ENCODE assay signal across 24 cellular contexts in the genomic region with DNA sequence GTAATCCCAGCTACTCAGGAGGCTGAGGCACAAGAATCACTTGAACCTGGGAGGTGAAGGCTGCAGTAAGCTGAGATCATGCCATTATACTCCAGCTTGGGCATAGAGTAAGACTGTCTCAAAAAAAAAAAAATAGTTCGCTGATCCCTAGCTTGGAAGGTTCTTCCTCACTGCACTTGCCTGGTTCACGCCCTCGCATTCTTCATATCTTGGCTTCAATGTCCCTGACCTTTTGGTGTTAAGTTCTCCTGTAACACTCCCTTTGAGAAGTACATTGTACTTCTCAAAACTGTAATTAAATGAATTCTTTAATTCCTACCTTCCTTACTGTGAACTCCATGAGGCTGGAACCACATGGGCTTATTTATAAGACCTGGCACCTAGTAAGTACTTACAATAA. TPM values are rescaled to one million over a fixed set of nuclear protein-coding genes. Genes with fewer than 3 reads are reported as not detected.
DNase-seq lines count a peak whose midpoint lies in the region; ATAC-seq and TF ChIP-seq lines count a peak whose summit lies in the region.
"Had no signal": no experiment of that assay in that cellular context is flagged by ENCODE, and none has a peak within 500 bp of the region (broad histone marks: within the 10 kb centered on the region; RNA-seq: fewer than 3 reads in every experiment).

No MANE protein-coding gene starts in this region.

- no peaks in the 10 kb centered on the region for H3K27me3 ChIP-seq in PC-9 (ENCODE audit: insufficient read depth, low read depth)
- H3K27me3 ChIP-seq: tibial artery had no signal

- peak; percentile 37 for ATAC-seq in esophagus mucosa
- ATAC-seq in sciatic nerve, result peak; percentile 63
- no peak for ATAC-seq in GM21515 (IDR thresholded peaks at IDR 0.05; ENCODE audit: unreplicated experiment)
- ATAC-seq: activated T-cell treated with anti-CD3 and anti-CD28 coated beads, Interleukin-2, amount 50 U/mL, for 4 hours had no signal

- no peaks in the 10 kb centered on the region for H3K9me3 Mint-ChIP-seq in immature natural killer cell
- H3K9me3 Mint-ChIP-seq: activated T-cell treated with anti-CD3 and anti-CD28 coated beads, Interleukin-2, amount 50 U/mL, for 4 hours had no signal

- TF ChIP-seq CTCF in HEK293 (tag by site-specific recombination; IDR thresholded peaks at IDR 0.05), result no peak
- TF ChIP-seq CTCF in PC-9 (conservative IDR thresholded peaks at IDR 0.05), result no peak

- DNase-seq in PC-9, result peak in 1 of 2 experiments; percentile 59
- DNase-seq in sciatic nerve (ENCODE audit: low spot score), result no peak
- DNase-seq in HUDEP-2 (lab: John Stamatoyannopoulos, UW; ENCODE audit: unreplicated experiment in 76 of 76), result no peak
- DNase-seq in immature natural killer cell, result no peak
- DNase-seq: activated CD4-positive, alpha-beta T cell treated with anti-CD3 and anti-CD28 coated beads, Interleukin-2, amount 50 U/mL, for 1 hour; activated T-cell treated with anti-CD3 and anti-CD28 coated beads, Interleukin-2, amount 50 U/mL, for 4 hours; cortex of kidney; DMS79; NCI-H146; NCI-H2227 treated with DMSO at 0.1 percent for 48 hours; occipital lobe; stimulated activated CD4-positive, alpha-beta T cell treated with anti-CD3 and anti-CD28 coated beads, Interleukin-4, amount 100 ng/mL, for 24 hours; stimulated activated CD8-positive, alpha-beta memory T cell treated with anti-CD3 and anti-CD28 coated beads, Interleukin-4, amount 100 ng/mL, for 48 hours; T1000; tibial artery had no signal

- H4K20me1 ChIP-seq in PC-9 (ENCODE audit: insufficient read depth), result no peaks in the 10 kb centered on the region

- H3K4me3 ChIP-seq in HEK293 (ENCODE audit: low read depth, low read length), result no peak overlapping the region
- H3K4me3 ChIP-seq in PC-9, result no peak overlapping the region
- H3K4me3 ChIP-seq: BLaER1, tibial artery had no signal

- H3K36me3 Mint-ChIP-seq in immature natural killer cell, result no peaks in the 10 kb centered on the region
- H3K36me3 Mint-ChIP-seq: activated naive CD8-positive, alpha-beta T cell had no signal

- intact Hi-C loops in PC-9 (cut with micrococcal nuclease; ENCODE audit: unreplicated experiment), result no loop called here
- intact Hi-C loops in sciatic nerve (cut with DNase I), result no loop called here

- peaks cover 8 to 13% (median 10%) of the 10 kb centered on the region in 3 donors for H3K27me3 Mint-ChIP-seq in immature natural killer cell (ENCODE audit: low read depth in 3 of 3)
- H3K27me3 Mint-ChIP-seq: activated naive CD8-positive, alpha-beta T cell; brain had no signal

- no TSS peak for BruUV-seq in PC-9 (replicated peaks; lab: Mats Ljungman, UMichigan)

- peaks cover 32 to 33% of the 10 kb centered on the region in 2 donors for H3K4me1 Mint-ChIP-seq in immature natural killer cell
- H3K4me1 Mint-ChIP-seq: mesothelial cell of epicardium had no signal

- H2AFZ ChIP-seq in PC-9, result no peak overlapping the region

- H3K36me3 ChIP-seq in HEK293 (ENCODE audit: control insufficient read depth in 2 of 2, insufficient read depth in 1 of 2, low read length in 2 of 2) (no peaks in the 10 kb centered on the region), PC-9 (ENCODE audit: low read depth) (no peaks in the 10 kb centered on the region)
- H3K36me3 ChIP-seq: BLaER1 had no signal

- H3K4me1 ChIP-seq in HEK293 (ENCODE audit: control insufficient read depth, insufficient read depth, low read length), result no peaks in the 10 kb centered on the region
- peaks cover 12% of the 10 kb centered on the region for H3K4me1 ChIP-seq in PC-9 (replicated peaks; ENCODE audit: insufficient read depth)

- H3K27ac Mint-ChIP-seq in immature natural killer cell, result peak overlapping the region in 2 of 6 donors; percentile 38 to 49
- H3K27ac Mint-ChIP-seq: activated naive CD8-positive, alpha-beta T cell; mesothelial cell of epicardium had no signal

- no peak overlapping the region for H3K4me3 Mint-ChIP-seq in immature natural killer cell
- H3K4me3 Mint-ChIP-seq: activated naive CD8-positive, alpha-beta T cell; activated T-cell treated with anti-CD3 and anti-CD28 coated beads, Interleukin-2, amount 50 U/mL, for 4 hours; brain; mesothelial cell of epicardium had no signal

- no peak overlapping the region for H3K4me2 ChIP-seq in PC-9
- H3K4me2 ChIP-seq: BLaER1 had no signal

- peaks cover 16% of the 10 kb centered on the region; the same call in 1 of the 2 replicates for H3F3A ChIP-seq in PC-9 (ENCODE audit: insufficient read depth, low read depth)

- H3K27ac ChIP-seq in HEK293 (ENCODE audit: extremely low read depth, low read depth, low read length) (no peak overlapping the region), PC-9 (peak overlapping the region; percentile 21)
- H3K27ac ChIP-seq: BLaER1, tibial artery had no signal

- POLR2A ChIA-PET in HEK293 (lab: Yijun Ruan, JAX) (interaction anchor here (1.3 kb wide), 1 partner anchor 12 kb away, joined by 3 read pairs; no protein-coding TSS in a partner anchor), PC-9 (lab: Charles Lee; ENCODE audit: unreplicated experiment) (interaction anchor here (0.6 kb wide), 3 partner anchors 9 to 130 kb away, joined by 4 to 7 read pairs (median 6); a partner anchor contains a TSS)

- no peaks in the 10 kb centered on the region for H3K79me2 ChIP-seq in PC-9 (ENCODE audit: low read depth)

- CTCF ChIA-PET in HEK293 (lab: Yijun Ruan, JAX), result interaction anchor here (1.4 kb wide), 1 partner anchor 10 kb away, joined by 5 read pairs; no protein-coding TSS in a partner anchor
- CTCF ChIA-PET in PC-9 (lab: Charles Lee), result interaction anchor here (0.6 kb wide), 1 partner anchor 17 kb away, joined by 4 read pairs; no protein-coding TSS in a partner anchor

- H3K9me2 ChIP-seq in PC-9 (ENCODE audit: insufficient read depth), result no peaks in the 10 kb centered on the region

- no peaks in the 10 kb centered on the region for H3K9me3 ChIP-seq in HEK293 (ENCODE audit: control insufficient read depth, insufficient read depth, low read depth, low read length)
- no peaks in the 10 kb centered on the region for H3K9me3 ChIP-seq in PC-9 (ENCODE audit: insufficient read depth, low read depth)
- H3K9me3 ChIP-seq: BLaER1, tibial artery had no signal

TF ChIP-seq in HEK293, 187 proteins besides CTCF, POLR2A, EP300 and RAD21:
- TF ChIP-seq ZNF510 (tag by site-specific recombination; IDR thresholded peaks at IDR 0.05; ENCODE audit: insufficient replicate concordance) (no peak), SP7 (tag by site-specific recombination; IDR thresholded peaks at IDR 0.05) (peak; percentile 74)
- TF ChIP-seq, protein P1, sequence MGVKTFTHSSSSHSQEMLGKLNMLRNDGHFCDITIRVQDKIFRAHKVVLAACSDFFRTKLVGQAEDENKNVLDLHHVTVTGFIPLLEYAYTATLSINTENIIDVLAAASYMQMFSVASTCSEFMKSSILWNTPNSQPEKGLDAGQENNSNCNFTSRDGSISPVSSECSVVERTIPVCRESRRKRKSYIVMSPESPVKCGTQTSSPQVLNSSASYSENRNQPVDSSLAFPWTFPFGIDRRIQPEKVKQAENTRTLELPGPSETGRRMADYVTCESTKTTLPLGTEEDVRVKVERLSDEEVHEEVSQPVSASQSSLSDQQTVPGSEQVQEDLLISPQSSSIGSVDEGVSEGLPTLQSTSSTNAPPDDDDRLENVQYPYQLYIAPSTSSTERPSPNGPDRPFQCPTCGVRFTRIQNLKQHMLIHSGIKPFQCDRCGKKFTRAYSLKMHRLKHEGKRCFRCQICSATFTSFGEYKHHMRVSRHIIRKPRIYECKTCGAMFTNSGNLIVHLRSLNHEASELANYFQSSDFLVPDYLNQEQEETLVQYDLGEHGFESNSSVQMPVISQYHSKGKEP (tag by site-specific recombination; IDR thresholded peaks at IDR 0.05), result no peak

RNA-seq across cellular contexts. Expression of a gene that starts 16.5 kb away (rescaled TPM):
- total RNA-seq in PC-9 (2021), result 34.1 and 42.7 TPM in 2 replicates
- total RNA-seq in esophagus mucosa, result 35.2 TPM
- 90.6 TPM for total RNA-seq in sciatic nerve
- 1 to 10 TPM in 2 of 3 donors, not detected in 1; 3.0 to 3.1 TPM for polyA plus RNA-seq in immature natural killer cell

RNA-seq across cellular contexts. Expression of a gene that starts 19.3 kb away (rescaled TPM):
- 15.8 and 16.1 TPM in 2 replicates for total RNA-seq in PC-9 (2021)
- 11.0 TPM for total RNA-seq in esophagus mucosa
- total RNA-seq in sciatic nerve, result 7.8 TPM
- polyA plus RNA-seq in immature natural killer cell, result 10 to 100 TPM; 31.3 to 36.6 (median 33.1) TPM

RNA-seq across cellular contexts. Expression of a gene that starts 19.5 kb away (rescaled TPM):
- total RNA-seq in PC-9 (2021) (80.1 and 81.3 TPM in 2 replicates), esophagus mucosa (46.6 TPM), sciatic nerve (43.9 TPM)
- 10 to 100 TPM in 2 of 3 donors, 1 to 10 TPM in 1; 7.8 to 34.2 (median 11.0) TPM for polyA plus RNA-seq in immature natural killer cell

RNA-seq across cellular contexts. Expression of a gene that starts 55.3 kb away (rescaled TPM):
- total RNA-seq in PC-9 (2021) (1.3 and 1.9 TPM in 2 replicates), esophagus mucosa (0.20 TPM), sciatic nerve (0.98 TPM)
- polyA plus RNA-seq in immature natural killer cell, result not detected
- total RNA-seq: LHCN-M2, mesothelial cell of epicardium, SK-MEL-5 had no signal
